Comparison of ENCODE assay signal across 1 cellular context in the genomic region with DNA sequence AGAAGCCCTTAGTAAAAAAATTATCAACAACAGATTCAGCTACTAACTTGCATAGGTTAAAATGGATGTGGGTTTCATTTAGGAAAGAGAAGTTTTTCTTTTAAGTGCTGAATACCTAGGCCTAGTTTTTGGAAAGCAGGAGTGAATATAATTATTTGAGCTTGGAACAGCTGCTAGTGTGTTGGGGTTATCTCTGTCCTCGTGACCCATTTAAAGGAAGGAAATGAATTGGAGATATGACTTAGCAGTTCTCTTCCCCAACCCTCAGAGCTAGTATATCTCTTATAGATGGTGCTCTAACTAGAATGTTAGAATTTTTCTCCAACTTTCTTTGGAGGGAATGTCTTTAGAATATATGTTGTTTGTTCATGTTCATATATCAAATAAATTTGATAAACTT.
TF ChIP-seq lines count a peak whose summit lies in the region.

No MANE protein-coding gene starts in this region.

TF ChIP-seq in GM23338, 12 proteins besides CTCF, POLR2A, EP300 and RAD21 (continued from another document):
- no peak for TF ChIP-seq EZH2phosphoT487 (IDR thresholded peaks at IDR 0.05; ENCODE audit: unreplicated experiment)
- TF ChIP-seq STAT1 (IDR thresholded peaks at IDR 0.05; ENCODE audit: unreplicated experiment), result no peak
- TF ChIP-seq, protein P1, sequence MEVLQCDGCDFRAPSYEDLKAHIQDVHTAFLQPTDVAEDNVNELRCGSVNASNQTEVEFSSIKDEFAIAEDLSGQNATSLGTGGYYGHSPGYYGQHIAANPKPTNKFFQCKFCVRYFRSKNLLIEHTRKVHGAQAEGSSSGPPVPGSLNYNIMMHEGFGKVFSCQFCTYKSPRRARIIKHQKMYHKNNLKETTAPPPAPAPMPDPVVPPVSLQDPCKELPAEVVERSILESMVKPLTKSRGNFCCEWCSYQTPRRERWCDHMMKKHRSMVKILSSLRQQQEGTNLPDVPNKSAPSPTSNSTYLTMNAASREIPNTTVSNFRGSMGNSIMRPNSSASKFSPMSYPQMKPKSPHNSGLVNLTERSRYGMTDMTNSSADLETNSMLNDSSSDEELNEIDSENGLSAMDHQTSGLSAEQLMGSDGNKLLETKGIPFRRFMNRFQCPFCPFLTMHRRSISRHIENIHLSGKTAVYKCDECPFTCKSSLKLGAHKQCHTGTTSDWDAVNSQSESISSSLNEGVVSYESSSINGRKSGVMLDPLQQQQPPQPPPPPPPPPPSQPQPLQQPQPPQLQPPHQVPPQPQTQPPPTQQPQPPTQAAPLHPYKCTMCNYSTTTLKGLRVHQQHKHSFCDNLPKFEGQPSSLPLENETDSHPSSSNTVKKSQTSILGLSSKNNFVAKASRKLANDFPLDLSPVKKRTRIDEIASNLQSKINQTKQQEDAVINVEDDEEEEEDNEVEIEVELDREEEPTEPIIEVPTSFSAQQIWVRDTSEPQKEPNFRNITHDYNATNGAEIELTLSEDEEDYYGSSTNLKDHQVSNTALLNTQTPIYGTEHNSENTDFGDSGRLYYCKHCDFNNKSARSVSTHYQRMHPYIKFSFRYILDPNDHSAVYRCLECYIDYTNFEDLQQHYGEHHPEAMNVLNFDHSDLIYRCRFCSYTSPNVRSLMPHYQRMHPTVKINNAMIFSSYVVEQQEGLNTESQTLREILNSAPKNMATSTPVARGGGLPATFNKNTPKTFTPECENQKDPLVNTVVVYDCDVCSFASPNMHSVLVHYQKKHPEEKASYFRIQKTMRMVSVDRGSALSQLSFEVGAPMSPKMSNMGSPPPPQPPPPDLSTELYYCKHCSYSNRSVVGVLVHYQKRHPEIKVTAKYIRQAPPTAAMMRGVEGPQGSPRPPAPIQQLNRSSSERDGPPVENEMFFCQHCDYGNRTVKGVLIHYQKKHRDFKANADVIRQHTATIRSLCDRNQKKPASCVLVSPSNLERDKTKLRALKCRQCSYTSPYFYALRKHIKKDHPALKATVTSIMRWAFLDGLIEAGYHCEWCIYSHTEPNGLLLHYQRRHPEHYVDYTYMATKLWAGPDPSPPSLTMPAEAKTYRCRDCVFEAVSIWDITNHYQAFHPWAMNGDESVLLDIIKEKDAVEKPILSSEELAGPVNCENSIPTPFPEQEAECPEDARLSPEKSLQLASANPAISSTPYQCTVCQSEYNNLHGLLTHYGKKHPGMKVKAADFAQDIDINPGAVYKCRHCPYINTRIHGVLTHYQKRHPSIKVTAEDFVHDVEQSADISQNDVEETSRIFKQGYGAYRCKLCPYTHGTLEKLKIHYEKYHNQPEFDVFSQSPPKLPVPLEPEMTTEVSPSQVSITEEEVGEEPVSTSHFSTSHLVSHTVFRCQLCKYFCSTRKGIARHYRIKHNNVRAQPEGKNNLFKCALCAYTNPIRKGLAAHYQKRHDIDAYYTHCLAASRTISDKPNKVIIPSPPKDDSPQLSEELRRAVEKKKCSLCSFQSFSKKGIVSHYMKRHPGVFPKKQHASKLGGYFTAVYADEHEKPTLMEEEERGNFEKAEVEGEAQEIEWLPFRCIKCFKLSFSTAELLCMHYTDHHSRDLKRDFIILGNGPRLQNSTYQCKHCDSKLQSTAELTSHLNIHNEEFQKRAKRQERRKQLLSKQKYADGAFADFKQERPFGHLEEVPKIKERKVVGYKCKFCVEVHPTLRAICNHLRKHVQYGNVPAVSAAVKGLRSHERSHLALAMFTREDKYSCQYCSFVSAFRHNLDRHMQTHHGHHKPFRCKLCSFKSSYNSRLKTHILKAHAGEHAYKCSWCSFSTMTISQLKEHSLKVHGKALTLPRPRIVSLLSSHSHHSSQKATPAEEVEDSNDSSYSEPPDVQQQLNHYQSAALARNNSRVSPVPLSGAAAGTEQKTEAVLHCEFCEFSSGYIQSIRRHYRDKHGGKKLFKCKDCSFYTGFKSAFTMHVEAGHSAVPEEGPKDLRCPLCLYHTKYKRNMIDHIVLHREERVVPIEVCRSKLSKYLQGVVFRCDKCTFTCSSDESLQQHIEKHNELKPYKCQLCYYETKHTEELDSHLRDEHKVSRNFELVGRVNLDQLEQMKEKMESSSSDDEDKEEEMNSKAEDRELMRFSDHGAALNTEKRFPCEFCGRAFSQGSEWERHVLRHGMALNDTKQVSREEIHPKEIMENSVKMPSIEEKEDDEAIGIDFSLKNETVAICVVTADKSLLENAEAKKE (CRISPR knock-in tag; IDR thresholded peaks at IDR 0.05), result no peak
- TF ChIP-seq POLR2AphosphoS5 (IDR thresholded peaks at IDR 0.05; ENCODE audit: low read depth), result no peak
- no peak for TF ChIP-seq JUNB (IDR thresholded peaks at IDR 0.05; ENCODE audit: unreplicated experiment)
